Comparison of ENCODE assay signal across 22 cellular contexts in genomic region chr9:35598863-35599590, GRCh38. TPM values are rescaled to one million over a fixed set of nuclear protein-coding genes. Genes with fewer than 3 reads are reported as not detected.
DNase-seq lines count a peak whose midpoint lies in the region; ATAC-seq, FAIRE-seq and TF ChIP-seq lines count a peak whose summit lies in the region.
"Had no signal": no experiment of that assay in that cellular context is flagged by ENCODE, and none has a peak within 500 bp of the region (broad histone marks: within the 10 kb centered on the region; RNA-seq: fewer than 3 reads in every experiment).

No MANE protein-coding gene starts in this region.

- no peaks in the 10 kb centered on the region for H3K79me1 ChIP-seq in H9 (ENCODE audit: insufficient read depth, low read depth, low read length, poor library complexity, severe bottlenecking)

- H3K27me3 ChIP-seq in BLaER1 treated with 17β-estradiol and CSF1 and Interleukin-3, amounts not matched to agents 10 nM and 100 nM, result no peaks in the 10 kb centered on the region
- no peaks in the 10 kb centered on the region for H3K27me3 ChIP-seq in H9 (ENCODE audit: insufficient read depth, low read length)
- H3K27me3 ChIP-seq: body of pancreas, colonic mucosa had no signal

- no peak overlapping the region for H3K23ac ChIP-seq in H9 (ENCODE audit: insufficient read length, low read depth, low read length)

- no peak overlapping the region for H2BK15ac ChIP-seq in H9 (ENCODE audit: low read depth, low read length)

- H3K4me1 Mint-ChIP-seq in H9 (peaks cover 14 to 22% of the 10 kb centered on the region in 2 experiments), memory B cell (peaks cover 7% of the 10 kb centered on the region), T-helper 17 cell (peaks cover 12% of the 10 kb centered on the region)

- H2AK5ac ChIP-seq in H9 (ENCODE audit: insufficient read length, low read length), result no peak overlapping the region

- H3K4me3 ChIP-seq in BLaER1 treated with 17β-estradiol and CSF1 and Interleukin-3, amounts not matched to agents 10 nM and 100 nM, result no peak overlapping the region
- H3K4me3 ChIP-seq in coronary artery, result no peak overlapping the region
- H3K4me3 ChIP-seq: body of pancreas, colonic mucosa, thoracic aorta had no signal

- no peaks in the 10 kb centered on the region for H3K79me2 ChIP-seq in H9 (ENCODE audit: insufficient read depth, low read length)

- peaks cover 9 to 18% (median 11%) of the 10 kb centered on the region in 11 experiments for H3K9me3 ChIP-seq in BLaER1 treated with 17β-estradiol and CSF1 and Interleukin-3, amounts not matched to agents 10 nM and 100 nM (replicated peaks in 1 of 11)
- H3K9me3 ChIP-seq in H9 (ENCODE audit: control insufficient read depth, low read depth, low read length), result no peaks in the 10 kb centered on the region
- no peaks in the 10 kb centered on the region for H3K9me3 ChIP-seq in T-helper 17 cell (ENCODE audit: control insufficient read depth, low read length, poor library complexity, severe bottlenecking)
- H3K9me3 ChIP-seq: body of pancreas, colonic mucosa had no signal

- ATAC-seq in memory B cell (ENCODE audit: low read depth) (peak; percentile 67), T-helper 17 cell (no peak)
- ATAC-seq: body of pancreas; CD8-positive, alpha-beta T cell; stimulated activated effector memory CD8-positive, alpha-beta T cell treated with anti-CD3 and anti-CD28 coated beads, Interleukin-12 subunit alpha, Interleukin-12 subunit beta, amount 100 ng/mL, for 72 hours had no signal

- 0 out of 7 replicates have a peak overlapping the region, but pooled peaks of 1 of the 3 experiments have one; percentile 44 for H3K27ac Mint-ChIP-seq in H9
- no peak overlapping the region for H3K27ac Mint-ChIP-seq in memory B cell
- no peak overlapping the region for H3K27ac Mint-ChIP-seq in T-helper 17 cell
- H3K27ac Mint-ChIP-seq: CD8-positive, alpha-beta T cell; stimulated activated effector memory CD8-positive, alpha-beta T cell treated with anti-CD3 and anti-CD28 coated beads, Interleukin-12 subunit alpha, Interleukin-12 subunit beta, amount 100 ng/mL, for 72 hours had no signal

- H3K36me3 ChIP-seq in BLaER1 treated with 17β-estradiol and CSF1 and Interleukin-3, amounts not matched to agents 10 nM and 100 nM, result peaks cover 0 to 1% (median 0%) of the 10 kb centered on the region in 11 experiments; a peak in 2 of 22 replicates
- H3K36me3 ChIP-seq: colonic mucosa, thoracic aorta had no signal

- no peak for TF ChIP-seq CTCF in H9 (conservative IDR thresholded peaks at IDR 0.05)
- TF ChIP-seq CTCF in coronary artery (IDR thresholded peaks at IDR 0.05), result no peak

- H2BK120ac ChIP-seq in H9 (ENCODE audit: low read depth, low read length, poor library complexity, severe bottlenecking), result no peak overlapping the region

- no CpG with 5 or more reads among the region's 11 CpGs for WGBS in H9 (ENCODE audit: extremely low coverage, insufficient read length, low lambda C conversion rate)

- no peak overlapping the region for H4K8ac ChIP-seq in H9 (replicated peaks; ENCODE audit: insufficient read length, low read depth, low read length)

- FAIRE-seq in GM19239 (lab: Jason Lieb, UNC), result no peak
- FAIRE-seq: endothelial cell of umbilical vein, kidney, TTC549 had no signal

- H3K36me3 Mint-ChIP-seq in H9 (ENCODE audit: insufficient read depth in 1 of 3, low read depth in 3 of 3), result peaks cover 0 to 5% (median 3%) of the 10 kb centered on the region in 3 experiments; a peak in 4 of 7 replicates
- peaks cover 12% of the 10 kb centered on the region for H3K36me3 Mint-ChIP-seq in memory B cell
- peaks cover 6% of the 10 kb centered on the region for H3K36me3 Mint-ChIP-seq in T-helper 17 cell (ENCODE audit: low read depth)

- H3K14ac ChIP-seq in H9 (ENCODE audit: insufficient read depth, low read length), result no peak overlapping the region

- H3K4ac ChIP-seq in H9 (ENCODE audit: low read depth, low read length), result no peak overlapping the region

- H2BK20ac ChIP-seq in H9 (ENCODE audit: low read depth, low read length, poor library complexity, severe bottlenecking), result no peak overlapping the region

- H4K91ac ChIP-seq in H9 (ENCODE audit: insufficient read length, low read depth, low read length), result no peak overlapping the region

- H3T11ph ChIP-seq in H9 (ENCODE audit: low read length), result no peak overlapping the region

- no peak overlapping the region for H4K5ac ChIP-seq in H9 (ENCODE audit: insufficient read length, low read depth, low read length)

- H2BK5ac ChIP-seq in H9 (ENCODE audit: insufficient read length, low read length), result no peak overlapping the region

- no peak overlapping the region for H2AFZ ChIP-seq in H9 (ENCODE audit: low read length)

- H3K9ac ChIP-seq in BLaER1 treated with 17β-estradiol and CSF1 and Interleukin-3, amounts not matched to agents 10 nM and 100 nM, result no peak overlapping the region
- no peak overlapping the region for H3K9ac ChIP-seq in H9 (ENCODE audit: extremely low read depth, insufficient read length, low read length)

- H3K4me3 Mint-ChIP-seq in H9 (no peak overlapping the region), memory B cell (no peak overlapping the region), T-helper 17 cell (no peak overlapping the region)
- H3K4me3 Mint-ChIP-seq: CD8-positive, alpha-beta T cell; stimulated activated effector memory CD8-positive, alpha-beta T cell treated with anti-CD3 and anti-CD28 coated beads, Interleukin-12 subunit alpha, Interleukin-12 subunit beta, amount 100 ng/mL, for 72 hours had no signal

- H3K18ac ChIP-seq in H9 (ENCODE audit: insufficient read length, low read depth, low read length), result no peak overlapping the region

- H3K4me1 ChIP-seq in BLaER1 treated with 17β-estradiol and CSF1 and Interleukin-3, amounts not matched to agents 10 nM and 100 nM, result peaks cover 22 to 32% (median 24%) of the 10 kb centered on the region in 10 experiments
- no peaks in the 10 kb centered on the region; the same call in 1 of the 2 replicates for H3K4me1 ChIP-seq in H9 (ENCODE audit: insufficient read depth, low read length)

- H2BK12ac ChIP-seq in H9 (ENCODE audit: insufficient read length, low read depth, low read length), result no peak overlapping the region

- DNase-seq in H9 (peak; percentile 63), coronary artery (ENCODE audit: low spot score) (peak; percentile 67), memory B cell (ENCODE audit: low spot score in 2 of 2) (no peak), NCI-H2081 treated with DMSO at 0.1 percent for 48 hours (lab: John Stamatoyannopoulos, UW) (no peak), GM19239 (ENCODE audit: insufficient read length, low spot score) (no peak), NCI-H446 (lab: John Stamatoyannopoulos, UW) (no peak), T-helper 17 cell (no peak)
- DNase-seq: body of pancreas; CD8-positive, alpha-beta T cell; colonic mucosa; DMS79 treated with DMSO at 0.1 percent for 48 hours; kidney; NCI-H1092 treated with DMSO at 0.1 percent for 48 hours; NCI-H2107; retina; stimulated activated CD4-positive, alpha-beta T cell treated with anti-CD3 and anti-CD28 coated beads, Interleukin-15, amount 100 ng/mL, for 24 hours had no signal

- H4K20me1 ChIP-seq in BLaER1 treated with 17β-estradiol and CSF1 and Interleukin-3, amounts not matched to agents 10 nM and 100 nM, result no peaks in the 10 kb centered on the region
- H4K20me1 ChIP-seq in H9 (ENCODE audit: control insufficient read depth, insufficient read depth, insufficient read length), result no peaks in the 10 kb centered on the region

- peaks cover 3 to 5% of the 10 kb centered on the region in 2 experiments; a peak in 4 of 5 replicates for H3K9me3 Mint-ChIP-seq in H9
- H3K9me3 Mint-ChIP-seq in memory B cell, result no peaks in the 10 kb centered on the region
- H3K9me3 Mint-ChIP-seq: stimulated activated effector memory CD8-positive, alpha-beta T cell treated with anti-CD3 and anti-CD28 coated beads, Interleukin-12 subunit alpha, Interleukin-12 subunit beta, amount 100 ng/mL, for 72 hours had no signal

- H3K23me2 ChIP-seq in H9 (ENCODE audit: insufficient read length, low read depth, low read length, poor library complexity, severe bottlenecking), result no peaks in the 10 kb centered on the region

- H3K27me3 Mint-ChIP-seq in H9 (ENCODE audit: low read depth), result peaks cover 3% of the 10 kb centered on the region
- H3K27me3 Mint-ChIP-seq in memory B cell, result no peaks in the 10 kb centered on the region
- H3K27me3 Mint-ChIP-seq in T-helper 17 cell, result no peaks in the 10 kb centered on the region

- H3K56ac ChIP-seq in H9 (ENCODE audit: insufficient read length, low read depth, low read length), result no peak overlapping the region

- H3K4me2 ChIP-seq in BLaER1 treated with 17β-estradiol and CSF1 and Interleukin-3, amounts not matched to agents 10 nM and 100 nM, result peak overlapping the region in 7 of 11 experiments; percentile 10 to 52 (median 17); a peak in 9 of 22 replicates
- H3K4me2 ChIP-seq in H9 (ENCODE audit: insufficient read depth, insufficient read length, low read length), result no peak overlapping the region

- H3K27ac ChIP-seq in BLaER1 treated with 17β-estradiol and CSF1 and Interleukin-3, amounts not matched to agents 10 nM and 100 nM, result no peak overlapping the region
- H3K27ac ChIP-seq in H9 (ENCODE audit: insufficient read length, low read depth, low read length) (no peak overlapping the region), coronary artery (peak overlapping the region in 1 of 2 donors; percentile 64)
- H3K27ac ChIP-seq: body of pancreas, colonic mucosa had no signal

RNA-seq across cellular contexts. Expression of gene TESK1, which starts 6.0 kb away (rescaled TPM):
- total RNA-seq in H9 (2021), result 28.1 and 28.6 TPM in 2 replicates
- 10 to 100 TPM; 31.7 to 31.9 TPM for total RNA-seq in T-helper 17 cell

RNA-seq across cellular contexts. Expression of gene CD72, which starts 19.2 kb away (rescaled TPM):
- total RNA-seq in H9 (2021) (3.3 and 3.9 TPM in 2 replicates), T-helper 17 cell (1 to 10 TPM; 3.5 to 8.1 TPM)
- total RNA-seq: endothelial cell of umbilical vein had no signal

RNA-seq across cellular contexts. Expression of gene SIT1, which starts 51.7 kb away (rescaled TPM):
- total RNA-seq in H9 (2021) (1.3 and 1.6 TPM in 2 replicates), T-helper 17 cell (10 to 100 TPM; 33.9 to 48.9 TPM)
- total RNA-seq: endothelial cell of umbilical vein, fibroblast of villous mesenchyme had no signal

RNA-seq across cellular contexts. Expression of gene RMRP, which starts 58.8 kb away (rescaled TPM):
- total RNA-seq in H9 (2021), result 18,417 and 20,652 TPM in 2 replicates
- total RNA-seq in T-helper 17 cell, result over 10,000 TPM in 1 of 2 donors, 1,000 to 10,000 TPM in 1; 7,466 to 10,512 TPM

RNA-seq across cellular contexts. Expression of gene CCDC107, which starts 59.1 kb away (rescaled TPM):
- total RNA-seq in H9 (2021) (11.3 and 12.0 TPM in 2 replicates), T-helper 17 cell (10 to 100 TPM; 27.7 to 35.2 TPM)

Comparison
In these comparisons a context has a peak if more than half of its experiments do, and no peak if none do; other contexts are left out.
1. DNase-seq: peak in H9 (single experiment) and coronary artery (single experiment); none in memory B cell (0 of 2), NCI-H2081 treated with DMSO at 0.1 percent for 48 hours (single experiment), GM19239 (single experiment), NCI-H446 (0 of 2) and T-helper 17 cell (0 of 3).
2. RNA of gene SIT1, which starts 51.7 kb away (total RNA-seq): 33.9 to 48.9 TPM in T-helper 17 cell; 1.3 to 1.6 TPM in H9; every median in the first group is over 10 times any median in the second.